ENCODE assay signal across 19 cellular contexts in genomic region chr9:4519604-4520003, GRCh38. TPM values are rescaled to one million over a fixed set of nuclear protein-coding genes. Genes with fewer than 3 reads are reported as not detected.
DNase-seq lines count a peak whose midpoint lies in the region; ATAC-seq, FAIRE-seq and TF ChIP-seq lines count a peak whose summit lies in the region.
"Had no signal": no experiment of that assay in that cellular context is flagged by ENCODE, and none has a peak within 500 bp of the region (broad histone marks: within the 10 kb centered on the region; RNA-seq: fewer than 3 reads in every experiment).

No MANE protein-coding gene starts in this region.

- ATAC-seq in GM18511 (IDR thresholded peaks at IDR 0.05; ENCODE audit: unreplicated experiment) (peak; percentile 48), HG02798 (IDR thresholded peaks at IDR 0.05; ENCODE audit: poor library complexity, unreplicated experiment) (peak; percentile 37), GM19023 (IDR thresholded peaks at IDR 0.05; ENCODE audit: unreplicated experiment) (no peak), left lobe of liver (no peak)
- peak; percentile 97 for ATAC-seq in activated naive CD8-positive, alpha-beta T cell treated with anti-CD3 and anti-CD28 coated beads, Interleukin-2, amount 50 U/mL, for 24 hours
- ATAC-seq: body of pancreas, PC-3 had no signal

- H3K4me1 Mint-ChIP-seq in activated naive CD8-positive, alpha-beta T cell treated with anti-CD3 and anti-CD28 coated beads, Interleukin-2, amount 50 U/mL, for 24 hours: peaks cover 19% of the 10 kb centered on the region
- H3K4me1 Mint-ChIP-seq: nephron progenitor cell had no signal

- no peaks in the 10 kb centered on the region for H3K9me3 Mint-ChIP-seq in activated naive CD8-positive, alpha-beta T cell treated with anti-CD3 and anti-CD28 coated beads, Interleukin-2, amount 50 U/mL, for 24 hours
- H3K9me3 Mint-ChIP-seq: nephron progenitor cell had no signal

- DNase-seq in GM12892 (ENCODE audit: insufficient read length) (no peak), left lobe of liver (ENCODE audit: low spot score) (no peak), MV-4-11 (lab: John Stamatoyannopoulos, UW) (no peak)
- DNase-seq in activated naive CD8-positive, alpha-beta T cell treated with anti-CD3 and anti-CD28 coated beads, Interleukin-2, amount 50 U/mL, for 24 hours: peak; percentile 5
- DNase-seq: activated naive CD4-positive, alpha-beta T cell treated with Interleukin-2 at 50 U/mL for 16 hours; BE2C; body of pancreas; cortex of kidney; head of caudate nucleus; mesendoderm; NCI-H187 treated with DMSO at 0.1 percent for 48 hours; NCI-H510A; nephron progenitor cell; PC-3 had no signal

- no peak overlapping the region for H3K4me3 Mint-ChIP-seq in activated naive CD8-positive, alpha-beta T cell treated with anti-CD3 and anti-CD28 coated beads, Interleukin-2, amount 50 U/mL, for 24 hours
- H3K4me3 Mint-ChIP-seq: nephron progenitor cell had no signal

- no peaks in the 10 kb centered on the region for H3K36me3 Mint-ChIP-seq in activated naive CD8-positive, alpha-beta T cell treated with anti-CD3 and anti-CD28 coated beads, Interleukin-2, amount 50 U/mL, for 24 hours (ENCODE audit: low read depth)

- no peak for TF ChIP-seq POLR2A in GM12892 (IDR thresholded peaks at IDR 0.05; ENCODE audit: low read depth, low read length)

- FAIRE-seq in GM12892 (lab: Jason Lieb, UNC): peak; percentile 24
- FAIRE-seq: HTR-8/SVneo, islet of Langerhans had no signal

- no peaks in the 10 kb centered on the region for H3K27me3 Mint-ChIP-seq in activated naive CD8-positive, alpha-beta T cell treated with anti-CD3 and anti-CD28 coated beads, Interleukin-2, amount 50 U/mL, for 24 hours

- H3K27ac Mint-ChIP-seq in activated naive CD8-positive, alpha-beta T cell treated with anti-CD3 and anti-CD28 coated beads, Interleukin-2, amount 50 U/mL, for 24 hours: no peak overlapping the region
- H3K27ac Mint-ChIP-seq: nephron progenitor cell had no signal

RNA-seq across cellular contexts. Expression of gene SLC1A1, which starts 29.3 kb away (rescaled TPM):
- 14.4 TPM for polyA plus RNA-seq in GM12892 (2012; ENCODE audit: missing spikeins)
- 23.1 TPM for total RNA-seq in left lobe of liver

Comparison
In these comparisons a context has a peak if more than half of its experiments do, and no peak if none do; other contexts are left out.
1. ATAC-seq: peak in GM18511 (single experiment), HG02798 (single experiment) and activated naive CD8-positive, alpha-beta T cell treated with anti-CD3 and anti-CD28 coated beads, Interleukin-2, amount 50 U/mL, for 24 hours (single experiment); none in GM19023 (single experiment) and left lobe of liver (single experiment).